ENCODE assay signal across 10 cellular contexts in genomic region chr17:42402121-42402516, GRCh38. TPM values are rescaled to one million over a fixed set of nuclear protein-coding genes. Genes with fewer than 3 reads are reported as not detected.
DNase-seq lines count a peak whose midpoint lies in the region; ATAC-seq, FAIRE-seq and TF ChIP-seq lines count a peak whose summit lies in the region.
"Had no signal": no experiment of that assay in that cellular context is flagged by ENCODE, and none has a peak within 500 bp of the region (broad histone marks: within the 10 kb centered on the region; RNA-seq: fewer than 3 reads in every experiment).

No MANE protein-coding gene starts in this region.

- H3K36me3 ChIP-seq in GM23338 (ENCODE audit: insufficient read depth) (no peaks in the 10 kb centered on the region), psoas muscle (ENCODE audit: insufficient read depth in 1 of 2, low read depth in 1 of 2) (peaks cover 0 to 35% of the 10 kb centered on the region in 2 donors)
- no peaks in the 10 kb centered on the region for H3K36me3 ChIP-seq in CD8-positive, alpha-beta T cell (ENCODE audit: insufficient read depth, low read length)

- TF ChIP-seq CTCF in GM23338 (conservative IDR thresholded peaks at IDR 0.05; ENCODE audit: low read depth in 2 of 2) = no peak
- TF ChIP-seq CTCF in endothelial cell (IDR thresholded peaks at IDR 0.05; ENCODE audit: unreplicated experiment) = no peak
- TF ChIP-seq CTCF in psoas muscle (IDR thresholded peaks at IDR 0.05) = no peak
- TF ChIP-seq CTCF in CD8-positive, alpha-beta T cell (IDR thresholded peaks at IDR 0.05) = no peak

- H3K27me3 Mint-ChIP-seq in GM23338 (ENCODE audit: insufficient read depth, low read depth, poor library complexity) (peaks cover 11% of the 10 kb centered on the region), endothelial cell (ENCODE audit: unreplicated experiment) (peaks cover 4% of the 10 kb centered on the region)
- H3K27me3 Mint-ChIP-seq in CD8-positive, alpha-beta T cell (ENCODE audit: low read depth) = no peaks in the 10 kb centered on the region

- 43 to 63% (median 57%) methylated on average over 3 of the region's 3 CpGs for WGBS in psoas muscle, 3 donors

- H3K9me2 ChIP-seq in GM23338 (ENCODE audit: insufficient read depth) = no peaks in the 10 kb centered on the region

- intact Hi-C loops in psoas muscle (cut with DNase I) = loop anchor here in 1 of 2 donors (10.0 kb wide), 2 partner anchors 187 to 287 kb away; partner anchors contain the start of gene DHX58
- intact Hi-C loops in CD8-positive, alpha-beta T cell (cut with DNase I, micrococcal nuclease) = loop anchor here in 1 of 2 experiments (5.0 kb wide), 1 partner anchor 45 kb away; no protein-coding TSS in a partner anchor

- no peak; the same call in 1 of the 3 replicates for ATAC-seq in GM23338
- ATAC-seq in psoas muscle = no peak
- ATAC-seq in CD8-positive, alpha-beta T cell = no peak

- CTCF ChIA-PET in CD8-positive, alpha-beta T cell (lab: Charles Lee) = interaction anchor here (1.0 to 19.6 kb wide), 6 partner anchors 8 to 180 kb away, joined by 3 to 672 read pairs (median 34); partner anchors contain the start of gene STAT3

- POLR2A ChIA-PET in CD8-positive, alpha-beta T cell (lab: Charles Lee) = interaction anchor here (1.1 kb wide), 1 partner anchor 88 kb away, joined by 3 read pairs; no protein-coding TSS in a partner anchor

- FAIRE-seq in GM19239 (lab: Jason Lieb, UNC) = no peak
- FAIRE-seq: RCC 7860 had no signal

- peaks cover 40% of the 10 kb centered on the region for H3K4me1 ChIP-seq in GM23338 (ENCODE audit: insufficient read depth)
- peaks cover 25% of the 10 kb centered on the region for H3K4me1 ChIP-seq in psoas muscle
- H3K4me1 ChIP-seq in CD8-positive, alpha-beta T cell (ENCODE audit: insufficient read depth, low read length) = peaks cover 29% of the 10 kb centered on the region

- H3K4me1 Mint-ChIP-seq in GM23338 = peaks cover 39% of the 10 kb centered on the region
- H3K4me1 Mint-ChIP-seq in endothelial cell (ENCODE audit: unreplicated experiment) = peaks cover 45% of the 10 kb centered on the region
- H3K4me1 Mint-ChIP-seq in CD8-positive, alpha-beta T cell (ENCODE audit: low read depth) = peaks cover 12% of the 10 kb centered on the region

- H3F3A ChIP-seq in GM23338 (replicated peaks; ENCODE audit: low read depth) = peaks cover 8% of the 10 kb centered on the region; the same call in 1 of the 2 replicates

- no peaks in the 10 kb centered on the region; the same call in 2 of the 3 replicates for H3K36me3 Mint-ChIP-seq in GM23338 (ENCODE audit: low read depth)
- peaks cover 22% of the 10 kb centered on the region for H3K36me3 Mint-ChIP-seq in endothelial cell (ENCODE audit: low read depth, unreplicated experiment)
- no peaks in the 10 kb centered on the region for H3K36me3 Mint-ChIP-seq in CD8-positive, alpha-beta T cell

- no peak for DNase-seq in GM23338 (ENCODE audit: low spot score)
- DNase-seq in NCI-H2227 (lab: John Stamatoyannopoulos, UW; ENCODE audit: unreplicated experiment) = peak; percentile 32
- DNase-seq in endothelial cell (ENCODE audit: low spot score) = no peak
- DNase-seq in psoas muscle = no peak
- DNase-seq in caudate nucleus (lab: John Stamatoyannopoulos, UW) = no peak
- no peak for DNase-seq in GM19239 (ENCODE audit: insufficient read length, low spot score)
- DNase-seq in CD8-positive, alpha-beta T cell = no peak
- DNase-seq: NCI-H2081 had no signal

- H3K9me3 Mint-ChIP-seq in GM23338 (no peaks in the 10 kb centered on the region), endothelial cell (ENCODE audit: unreplicated experiment) (no peaks in the 10 kb centered on the region)
- H3K9me3 Mint-ChIP-seq in CD8-positive, alpha-beta T cell = no peaks in the 10 kb centered on the region

- H3K27ac ChIP-seq in GM23338 (ENCODE audit: low read depth) = peak overlapping the region; percentile 58
- H3K27ac ChIP-seq in psoas muscle = peak overlapping the region; percentile 55
- no peak overlapping the region for H3K27ac ChIP-seq in caudate nucleus (ENCODE audit: low read depth, low read length)
- no peak overlapping the region for H3K27ac ChIP-seq in CD8-positive, alpha-beta T cell (ENCODE audit: low read depth, low read length)
- H3K27ac ChIP-seq: epithelial cell of prostate had no signal

- H3K4me3 ChIP-seq in GM23338 (peak overlapping the region; percentile 36), psoas muscle (no peak overlapping the region)
- H3K4me3 ChIP-seq in CD8-positive, alpha-beta T cell (ENCODE audit: low read depth, low read length) = no peak overlapping the region

- H3K4me3 Mint-ChIP-seq in GM23338 = peak overlapping the region; percentile 55
- H3K4me3 Mint-ChIP-seq in endothelial cell (ENCODE audit: unreplicated experiment) = peak overlapping the region; percentile 76
- H3K4me3 Mint-ChIP-seq in CD8-positive, alpha-beta T cell = no peak overlapping the region

- H3K27me3 ChIP-seq in GM23338 (ENCODE audit: insufficient read depth) (no peaks in the 10 kb centered on the region), psoas muscle (ENCODE audit: insufficient read depth in 3 of 3, low read length in 2 of 3) (no peaks in the 10 kb centered on the region)
- no peaks in the 10 kb centered on the region for H3K27me3 ChIP-seq in CD8-positive, alpha-beta T cell (ENCODE audit: insufficient read depth, low read length)

- peak overlapping the region; percentile 80 for H3K27ac Mint-ChIP-seq in GM23338
- H3K27ac Mint-ChIP-seq in endothelial cell (ENCODE audit: unreplicated experiment) = peak overlapping the region; percentile 94
- H3K27ac Mint-ChIP-seq in CD8-positive, alpha-beta T cell = no peak overlapping the region

- no peak overlapping the region for H2AFZ ChIP-seq in GM23338

- H3K4me2 ChIP-seq in GM23338 = peak overlapping the region; percentile 72

- H4K20me1 ChIP-seq in GM23338 (replicated peaks; ENCODE audit: insufficient read depth) = peaks cover 6% of the 10 kb centered on the region; the same call in 1 of the 2 replicates

- H3K79me2 ChIP-seq in GM23338 (replicated peaks; ENCODE audit: insufficient read depth) = no peaks in the 10 kb centered on the region

- H3K9me3 ChIP-seq in psoas muscle = no peaks in the 10 kb centered on the region
- H3K9me3 ChIP-seq in CD8-positive, alpha-beta T cell (ENCODE audit: low read length) = no peaks in the 10 kb centered on the region

TF ChIP-seq in GM23338, 12 proteins besides CTCF, POLR2A, EP300 and RAD21 (continues in another document):
- no peak for TF ChIP-seq NANOG (IDR thresholded peaks at IDR 0.05; ENCODE audit: borderline replicate concordance)
- TF ChIP-seq EZH2 (IDR thresholded peaks at IDR 0.05; ENCODE audit: low read depth, unreplicated experiment) = no peak
- no peak for TF ChIP-seq CREB1 (CRISPR knock-in tag; IDR thresholded peaks at IDR 0.05; ENCODE audit: low read depth)
- no peak for TF ChIP-seq REST (IDR thresholded peaks at IDR 0.05; ENCODE audit: unreplicated experiment)
- no peak for TF ChIP-seq ZNF114 (CRISPR knock-in tag; IDR thresholded peaks at IDR 0.05)

RNA-seq across cellular contexts. Expression of gene STAT3, which starts 13.9 kb away (rescaled TPM):
- total RNA-seq in GM23338 (2014; rRNA removed; shearing (Covaris generic)) = 78.0 and 83.2 TPM in 2 replicates
- polyA plus RNA-seq in GM23338 (2016; fragmentation: Nextera tagmentation; extraction: Ambion mirVana) = 41.7 and 49.5 TPM in 2 replicates
- total RNA-seq in endothelial cell (ENCODE audit: unreplicated experiment) = 160 TPM
- total RNA-seq in psoas muscle = 100 to 1,000 TPM in 3 of 4 donors, 10 to 100 TPM in 1; 67.3 to 279 (median 220) TPM
- polyA plus RNA-seq in psoas muscle = 100 to 1,000 TPM in 1 of 3 donors, 10 to 100 TPM in 2; 95.6 to 111 (median 97.8) TPM
- 100 to 1,000 TPM; 338 to 343 TPM for total RNA-seq in CD8-positive, alpha-beta T cell

RNA-seq across cellular contexts. Expression of gene CAVIN1, which starts 20.9 kb away (rescaled TPM):
- 33.3 and 35.7 TPM in 2 replicates for total RNA-seq in GM23338 (2014; rRNA removed; shearing (Covaris generic))
- polyA plus RNA-seq in GM23338 (2016; fragmentation: Nextera tagmentation; extraction: Ambion mirVana) (18.1 and 20.0 TPM in 2 replicates), psoas muscle (10 to 100 TPM; 69.5 to 92.6 (median 92.0) TPM)
- total RNA-seq in endothelial cell (ENCODE audit: unreplicated experiment) (334 TPM), psoas muscle (100 to 1,000 TPM; 109 to 151 (median 128) TPM)
- not detected for total RNA-seq in CD8-positive, alpha-beta T cell

RNA-seq across cellular contexts. Expression of gene ATP6V0A1, which starts 56.6 kb away (rescaled TPM):
- total RNA-seq in GM23338 (2014; rRNA removed; shearing (Covaris generic)) = 42.3 and 42.8 TPM in 2 replicates
- polyA plus RNA-seq in GM23338 (2016; fragmentation: Nextera tagmentation; extraction: Ambion mirVana) (23.9 and 25.8 TPM in 2 replicates), psoas muscle (10 to 100 TPM; 51.7 to 62.7 (median 61.0) TPM)
- total RNA-seq in endothelial cell (ENCODE audit: unreplicated experiment) (103 TPM), psoas muscle (100 to 1,000 TPM in 2 of 4 donors, 10 to 100 TPM in 2; 41.1 to 116 (median 89.6) TPM)
- total RNA-seq in CD8-positive, alpha-beta T cell = 1 to 10 TPM; 8.3 to 9.0 TPM

Comparison
In these comparisons a context has a peak if more than half of its experiments do, and no peak if none do; other contexts are left out.
1. H3K27ac ChIP-seq: peak in GM23338 (single experiment) and psoas muscle (single experiment); none in caudate nucleus (single experiment) and CD8-positive, alpha-beta T cell (single experiment).
2. RNA of gene CAVIN1, which starts 20.9 kb away (total RNA-seq): 334 TPM in endothelial cell (single experiment), 109 to 151 TPM in psoas muscle and 33.3 to 35.7 TPM in GM23338; not detected in CD8-positive, alpha-beta T cell; every median in the first group is over 10 times any median in the second.